Comparison of ENCODE assay signal across 1 cellular context in genomic region chr7:75843470-75844116, GRCh38.
A peak's percentile ranks its signal among the peaks of the same experiment; 100 is the strongest.
TF ChIP-seq lines count a peak whose summit lies in the region.

No MANE protein-coding gene starts in this region.

TF ChIP-seq in K562, 482 proteins besides CTCF, POLR2A, EP300 and RAD21 (continued from another document):
- TF ChIP-seq FOXM1 (IDR thresholded peaks at IDR 0.05; ENCODE audit: low read depth) (no peak), FOXM1 (CRISPR knock-in tag; IDR thresholded peaks at IDR 0.05; ENCODE audit: low read depth) (no peak), BRF2 (IDR thresholded peaks at IDR 0.05; ENCODE audit: borderline replicate concordance, insufficient read depth, insufficient read length) (no peak), ZBTB5 (IDR thresholded peaks at IDR 0.05) (no peak), CBFA2T3 (IDR thresholded peaks at IDR 0.05) (no peak), ZNF274 (IDR thresholded peaks at IDR 0.05; ENCODE audit: borderline replicate concordance, low read depth, low read length) (no peak), ZNF165 (CRISPR knock-in tag; IDR thresholded peaks at IDR 0.05; ENCODE audit: borderline replicate concordance) (peak; percentile 87; the same call in 1 of the 2 replicates), MEF2D (tag; conservative IDR thresholded peaks at IDR 0.05; ENCODE audit: low read depth) (peak; percentile 95), DIDO1 (tag; IDR thresholded peaks at IDR 0.05; ENCODE audit: low read depth) (peak; percentile 83), TAF15 (IDR thresholded peaks at IDR 0.05; ENCODE audit: low read depth, low read length) (no peak), TCF7L2 (IDR thresholded peaks at IDR 0.05; ENCODE audit: low read depth, low read length) (no peak), ADNP (tag; IDR thresholded peaks at IDR 0.05) (no peak), CEBPG (CRISPR knock-in tag; IDR thresholded peaks at IDR 0.05) (no peak), CEBPG (tag; conservative IDR thresholded peaks at IDR 0.05 in 1 of 2, IDR thresholded peaks at IDR 0.05 in 1 of 2) (peak in 1 of 2 experiments; percentile 72; a peak in 2 of 4 replicates), ZBTB7A (IDR thresholded peaks at IDR 0.05; ENCODE audit: borderline replicate concordance, control insufficient read depth, low read depth, low read length) (no peak), ESRRB (CRISPR knock-in tag; IDR thresholded peaks at IDR 0.05; ENCODE audit: borderline replicate concordance) (no peak), KLF1 (tag; IDR thresholded peaks at IDR 0.05) (0 out of 2 replicates have a peak, but pooled peaks have one; percentile 50), GATAD2B (IDR thresholded peaks at IDR 0.05; ENCODE audit: borderline replicate concordance) (no peak), ZC3H4 (CRISPR knock-in tag; IDR thresholded peaks at IDR 0.05; ENCODE audit: borderline replicate concordance) (no peak)
TF ChIP-seq in K562: peak in this region for 110.
